Comparison of ENCODE assay signal across 8 cellular contexts in genomic region chr18:44709297-44710117, GRCh38. TPM values are rescaled to one million over a fixed set of nuclear protein-coding genes. Genes with fewer than 3 reads are reported as not detected.
DNase-seq lines count a peak whose midpoint lies in the region; ATAC-seq and TF ChIP-seq lines count a peak whose summit lies in the region.

No MANE protein-coding gene starts in this region.

- H3K4me3 ChIP-seq in GM12864 (ENCODE audit: low read depth, low read length) (no peak overlapping the region), lung (no peak overlapping the region)

- H3K4me1 ChIP-seq in lung (ENCODE audit: control insufficient read depth in 2 of 2, insufficient read depth in 2 of 2, low read length in 2 of 2): peaks cover 0 to 8% of the 10 kb centered on the region in 2 donors

- peak overlapping the region in 1 of 2 donors; percentile 91 for H3K27ac ChIP-seq in lung (ENCODE audit: low read depth in 1 of 2, low read length in 1 of 2)

- TF ChIP-seq CTCF in GM12864 (IDR thresholded peaks at IDR 0.05; ENCODE audit: low read depth, low read length, missing control alignments) (no peak), lung (IDR thresholded peaks at IDR 0.05; ENCODE audit: control extremely low read depth, extremely low read depth) (no peak)

- ATAC-seq in GM21381 (IDR thresholded peaks at IDR 0.05; ENCODE audit: unreplicated experiment) (peak; percentile 97), HG03565 (IDR thresholded peaks at IDR 0.05; ENCODE audit: unreplicated experiment) (peak; percentile 98), lung (ENCODE audit: insufficient read depth, low FRiP score) (peak; percentile 16)

- no peaks in the 10 kb centered on the region for H3K9me3 ChIP-seq in lung (ENCODE audit: control insufficient read depth in 2 of 2, insufficient read depth in 1 of 2, low read length in 1 of 2)

- no peaks in the 10 kb centered on the region for H3K27me3 ChIP-seq in lung (ENCODE audit: control insufficient read depth, insufficient read depth)

- DNase-seq in GM12864 (ENCODE audit: low read depth) (peak; percentile 66), lung (ENCODE audit: low spot score) (no peak), NCI-H524 (lab: John Stamatoyannopoulos, UW) (no peak), hippocampal formation (lab: John Stamatoyannopoulos, UW) (no peak), NCI-H2107 (lab: John Stamatoyannopoulos, UW) (no peak)
- DNase-seq in stimulated activated CD4-positive, alpha-beta T cell treated with anti-CD3 and anti-CD28 coated beads, Interleukin-1b, Interleukin-23, amount 100 ng/mL, for 48 hours: no peak

- 65 to 77% methylated on average over 9 of the region's 9 CpGs for WGBS in lung, 2 donors

- no peaks in the 10 kb centered on the region for H3K36me3 ChIP-seq in lung (ENCODE audit: control insufficient read depth in 2 of 2, insufficient read depth in 2 of 2, low read length in 2 of 2)

RNA-seq across cellular contexts. Expression of gene SETBP1, which starts 28.8 kb away (rescaled TPM):
- total RNA-seq in lung: 10 to 100 TPM; 30.7 to 43.8 TPM
- polyA plus RNA-seq in lung: 1 to 10 TPM; 1.6 to 2.6 TPM

Comparison
In these comparisons a context has a peak if more than half of its experiments do, and no peak if none do; other contexts are left out.
1. ATAC-seq: peak in every context shown above with its lines; median percentile 98 in HG03565; 97 in GM21381; 16 in lung.